13 cellular contexts compared by ENCODE assay signal in genomic region chr10:70575486-70575873, GRCh38. TPM values are rescaled to one million over a fixed set of nuclear protein-coding genes. Genes with fewer than 3 reads are reported as not detected.
DNase-seq lines count a peak whose midpoint lies in the region; ATAC-seq, FAIRE-seq and TF ChIP-seq lines count a peak whose summit lies in the region.
"Had no signal": no experiment of that assay in that cellular context is flagged by ENCODE, and none has a peak within 500 bp of the region (broad histone marks: within the 10 kb centered on the region; RNA-seq: fewer than 3 reads in every experiment).

No MANE protein-coding gene starts in this region.

- H3K79me2 ChIP-seq in KMS-11 (ENCODE audit: insufficient read depth, low read depth) (no peaks in the 10 kb centered on the region), K562 (ENCODE audit: control insufficient read depth, insufficient read depth, low read length) (no peaks in the 10 kb centered on the region), PC-3 (ENCODE audit: low read length) (no peaks in the 10 kb centered on the region)

- peaks cover 4% of the 10 kb centered on the region for H3K9me1 ChIP-seq in K562 (ENCODE audit: control insufficient read depth, insufficient read depth, low read length)

- TF ChIP-seq CTCF in KMS-11 (conservative IDR thresholded peaks at IDR 0.05; ENCODE audit: low read depth, low read length) = no peak
- no peak for TF ChIP-seq CTCF in K562 (IDR thresholded peaks at IDR 0.05 in 2 of 3, conservative IDR thresholded peaks at IDR 0.05 in 1 of 3; ENCODE audit: insufficient read depth in 2 of 3, low read depth in 1 of 3, low read length in 3 of 3)
- no peak for TF ChIP-seq CTCF in neutrophil (IDR thresholded peaks at IDR 0.05)
- no peak for TF ChIP-seq CTCF in lower leg skin (IDR thresholded peaks at IDR 0.05)
- TF ChIP-seq CTCF in PC-3 (conservative IDR thresholded peaks at IDR 0.05; ENCODE audit: low read depth, low read length) = no peak

- intact Hi-C loops in K562 (cut with micrococcal nuclease) = loop anchor here (5.0 kb wide), 1 partner anchor 42 kb away; no protein-coding TSS in a partner anchor
- intact Hi-C loops in lower leg skin (cut with DNase I; ENCODE audit: low total_unique reads) = no loop called here
- intact Hi-C loops in PC-3 (cut with micrococcal nuclease) = loop anchor here (5.0 kb wide), 1 partner anchor 82 kb away; no protein-coding TSS in a partner anchor

- no peak for FAIRE-seq in K562 (lab: Jason Lieb, UNC)
- FAIRE-seq: G401.6 had no signal

- ATAC-seq in K562 (peak; percentile 34), PC-3 (no peak)
- ATAC-seq in activated T-helper 17 cell treated with anti-CD3 and anti-CD28 coated beads, Interleukin-2, amount 50 U/mL, for 72 hours (replicated peaks) = no peak
- ATAC-seq: stimulated activated naive CD8-positive, alpha-beta T cell treated with anti-CD3 and anti-CD28 coated beads, Interleukin-15, Interleukin-2, amounts not matched to agents 100 U/mL and 50 U/mL, for 24 hours had no signal

- H3K9me3 ChIP-seq in K562 (replicated peaks; ENCODE audit: control insufficient read depth, insufficient read depth, low read depth, low read length) (no peaks in the 10 kb centered on the region), neutrophil (no peaks in the 10 kb centered on the region), PC-3 (ENCODE audit: low read length) (no peaks in the 10 kb centered on the region)

- H3K4me2 ChIP-seq in KMS-11 (peak overlapping the region; percentile 88), K562 (ENCODE audit: insufficient read depth, low read length) (peak overlapping the region; percentile 50), PC-3 (ENCODE audit: low read length) (no peak overlapping the region)

- BruUV-seq in K562 (replicated peaks; lab: Mats Ljungman, UMichigan) = no TSS peak
- BruUV-seq in PC-3 (replicated peaks; lab: Mats Ljungman, UMichigan) = no TSS peak

- H3K9me2 ChIP-seq in PC-3 (replicated peaks; ENCODE audit: low read length) = no peaks in the 10 kb centered on the region

- TF ChIP-seq POLR2A in K562 (conservative IDR thresholded peaks at IDR 0.05) (no peak), lower leg skin (IDR thresholded peaks at IDR 0.05) (no peak)

- H3K27me3 Mint-ChIP-seq in activated T-helper 17 cell treated with anti-CD3 and anti-CD28 coated beads, Interleukin-2, amount 50 U/mL, for 72 hours = no peaks in the 10 kb centered on the region

- H3K36me3 Mint-ChIP-seq in activated T-helper 17 cell treated with anti-CD3 and anti-CD28 coated beads, Interleukin-2, amount 50 U/mL, for 72 hours (ENCODE audit: low read depth) = no peaks in the 10 kb centered on the region

- peaks cover 51% of the 10 kb centered on the region for H3K4me1 ChIP-seq in KMS-11 (ENCODE audit: low read depth, poor library complexity, severe bottlenecking)
- peaks cover 40 to 57% of the 10 kb centered on the region in 2 experiments for H3K4me1 ChIP-seq in K562 (replicated peaks in 1 of 2; ENCODE audit: control insufficient read depth in 2 of 2, insufficient read depth in 2 of 2, low read length in 2 of 2)
- peaks cover 21 to 24% of the 10 kb centered on the region in 2 experiments for H3K4me1 ChIP-seq in neutrophil (ENCODE audit: control insufficient read depth in 1 of 2, insufficient read depth in 1 of 2, low read depth in 1 of 2, low read length in 1 of 2)
- H3K4me1 ChIP-seq in PC-3 (ENCODE audit: insufficient read depth, low read length) = peaks cover 47% of the 10 kb centered on the region

- H4K20me1 ChIP-seq in KMS-11 (ENCODE audit: insufficient read depth) (no peaks in the 10 kb centered on the region), K562 (replicated peaks; ENCODE audit: control insufficient read depth, insufficient read depth, low read length) (no peaks in the 10 kb centered on the region), PC-3 (ENCODE audit: low read length) (no peaks in the 10 kb centered on the region)

- no peak for TF ChIP-seq EP300 in K562 (IDR thresholded peaks at IDR 0.05; ENCODE audit: low read length)

- no peaks in the 10 kb centered on the region for H3K9me3 Mint-ChIP-seq in activated T-helper 17 cell treated with anti-CD3 and anti-CD28 coated beads, Interleukin-2, amount 50 U/mL, for 72 hours

- H3K4me3 Mint-ChIP-seq in activated T-helper 17 cell treated with anti-CD3 and anti-CD28 coated beads, Interleukin-2, amount 50 U/mL, for 72 hours = no peak overlapping the region

- no peak overlapping the region for H3K27ac Mint-ChIP-seq in activated T-helper 17 cell treated with anti-CD3 and anti-CD28 coated beads, Interleukin-2, amount 50 U/mL, for 72 hours

- TF ChIP-seq RAD21 in K562 (CRISPR knock-in tag; conservative IDR thresholded peaks at IDR 0.05 in 1 of 2, IDR thresholded peaks at IDR 0.05 in 1 of 2) = no peak

- H3K4me3 ChIP-seq in KMS-11 (IDR thresholded peaks at IDR 0.05; ENCODE audit: insufficient read depth, low read depth, low read length) (no peak overlapping the region), K562 (no peak overlapping the region), neutrophil (ENCODE audit: low read depth in 1 of 2, low read length in 1 of 2) (no peak overlapping the region), lower leg skin (ENCODE audit: low read depth, poor library complexity, severe bottlenecking) (no peak overlapping the region), PC-3 (ENCODE audit: low read length) (no peak overlapping the region)

- H2AFZ ChIP-seq in KMS-11 (ENCODE audit: low read depth) (peak overlapping the region; percentile 3; the same call in 1 of the 2 replicates), K562 (ENCODE audit: low read depth, low read length) (peak overlapping the region; percentile 81), PC-3 (ENCODE audit: low read length) (no peak overlapping the region)

- DNase-seq in DMS153 (lab: John Stamatoyannopoulos, UW) = peak; percentile 45
- no peak for DNase-seq in K562 (ENCODE audit: extremely low read depth in 1 of 4, low spot score in 3 of 4)
- DNase-seq in lower leg skin (ENCODE audit: low spot score in 2 of 2) = no peak
- no peak for DNase-seq in PC-3
- DNase-seq in DMS114 treated with DMSO at 0.1 percent for 48 hours (lab: John Stamatoyannopoulos, UW; ENCODE audit: unreplicated experiment) = no peak
- DNase-seq: cortex of kidney, SW 1271 had no signal

- CTCF ChIA-PET in K562 (lab: Yijun Ruan, JAX; ENCODE audit: low intra/inter-chr PET ratio) = no interaction called here
- CTCF ChIA-PET in PC-3 (lab: Charles Lee) = interaction anchor here (0.7 to 1.0 kb wide), 3 partner anchors 17 to 183 kb away, joined by 3 to 7 read pairs (median 4); no protein-coding TSS in a partner anchor

- H3K36me3 ChIP-seq in KMS-11 (ENCODE audit: insufficient read depth) (no peaks in the 10 kb centered on the region), K562 (ENCODE audit: control insufficient read depth, insufficient read depth, low read length) (no peaks in the 10 kb centered on the region), neutrophil (no peaks in the 10 kb centered on the region), PC-3 (ENCODE audit: low read depth, low read length) (no peaks in the 10 kb centered on the region)

- H3K27me3 ChIP-seq in KMS-11 (ENCODE audit: insufficient read depth, low read depth) (peaks cover 9% of the 10 kb centered on the region; the same call in 1 of the 2 replicates), K562 (ENCODE audit: control insufficient read depth in 2 of 2, insufficient read depth in 2 of 2, low read length in 2 of 2) (no peaks in the 10 kb centered on the region), neutrophil (no peaks in the 10 kb centered on the region), PC-3 (ENCODE audit: low read length) (no peaks in the 10 kb centered on the region)

- H3K27ac ChIP-seq in KMS-11 (peak overlapping the region; percentile 27; the same call in 1 of the 2 replicates), K562 (ENCODE audit: extremely low read depth, low read depth, low read length) (peak overlapping the region; percentile 70; the same call in 1 of the 3 replicates), neutrophil (peak overlapping the region; percentile 80), PC-3 (ENCODE audit: low read length) (no peak overlapping the region)

- peaks cover 39% of the 10 kb centered on the region for H3K4me1 Mint-ChIP-seq in activated T-helper 17 cell treated with anti-CD3 and anti-CD28 coated beads, Interleukin-2, amount 50 U/mL, for 72 hours

- WGBS in K562 (ENCODE audit: insufficient coverage, low coverage, missing lambda C conversion rate) = 28% methylated on average over 4 of the region's 4 CpGs
- 8 to 21% methylated on average over 4 of the region's 4 CpGs for WGBS in lower leg skin, 2 donors

- in situ Hi-C loops in K562 (cut with MboI) = no loop called here

- H3K9ac ChIP-seq in KMS-11 (no peak overlapping the region), K562 (ENCODE audit: insufficient read depth in 1 of 2, low read depth in 2 of 2, low read length in 2 of 2) (peak overlapping the region in 1 of 2 experiments; percentile 47; a peak in 2 of 4 replicates), PC-3 (ENCODE audit: low read length) (no peak overlapping the region)

- POLR2A ChIA-PET in K562 (lab: Yijun Ruan, JAX) = interaction anchor here (0.7 to 2.0 kb wide), 4 partner anchors 10 to 98 kb away, joined by 3 to 19 read pairs (median 8); no protein-coding TSS in a partner anchor
- POLR2A ChIA-PET in PC-3 (lab: Charles Lee; ENCODE audit: unreplicated experiment) = interaction anchor here (0.6 kb wide), 1 partner anchor 120 kb away, joined by 3 read pairs; no protein-coding TSS in a partner anchor

- peaks cover 5% of the 10 kb centered on the region for H3F3A ChIP-seq in PC-3 (ENCODE audit: low read length, unreplicated experiment)

RNA-seq across cellular contexts. Expression of gene PRF1, which starts 27.1 kb away (rescaled TPM):
- total RNA-seq in K562 (2011; cell fraction: chromatin; rRNA removed; ENCODE audit: low replicate concordance) = 4.3 and 18.7 TPM in 2 replicates
- total RNA-seq in K562 (2011; cell fraction: nucleolus; rRNA removed) = 12.1 and 22.3 TPM in 2 replicates
- 11.3 and 24.4 TPM in 2 replicates for total RNA-seq in K562 (2011; cell fraction: nucleoplasm; rRNA removed)
- total RNA-seq in K562 (2014; rRNA removed) (4.9 and 5.3 TPM in 2 replicates), K562 (2014; rRNA removed; fragmentation: Illumina TruSeq; extraction: Trizol) (4.3 and 5.4 TPM in 2 replicates), K562 (2015; rRNA removed; fragmentation: Illumina TruSeq; extraction: Trizol) (6.4 and 7.9 TPM in 2 replicates), K562 (2021) (8.6 and 9.0 TPM in 2 replicates), lower leg skin (1 to 10 TPM in 2 of 4 donors, under 1 TPM in 2; 0.36 to 1.4 (median 1.1) TPM), PC-3 (2014; rRNA removed) (not detected in 2 replicates)
- polyA plus RNA-seq in K562 (2011; rRNA removed) (0.84 and 4.3 TPM in 2 replicates), K562 (2014; fragmentation: Illumina TruSeq; extraction: Trizol) (6.4 and 10.7 TPM in 2 replicates), K562 (2014; fragmentation: Nextera tagmentation; extraction: Ambion mirVana) (1 to 10 TPM; 6.3 to 7.4 TPM), K562 (2014; rRNA removed) (3.2 and 3.8 TPM in 2 replicates)
- 0.52 and 10.6 TPM in 2 replicates for polyA plus RNA-seq in K562 (2011; cell fraction: cytosol; rRNA removed)
- 1.3 and 11.4 TPM in 2 replicates for polyA plus RNA-seq in K562 (2011; cell fraction: nucleus; rRNA removed)
- 21.1 and 32.3 TPM in 2 replicates for polyA plus RNA-seq in K562 (2012)
- polyA minus RNA-seq in K562 (2011; rRNA and poly(A)+ RNA removed) = 0.45 and 13.7 TPM in 2 replicates
- 12.9 TPM in 1 of 2 replicates, not detected in the other for polyA minus RNA-seq in K562 (2011; cell fraction: cytosol; rRNA and poly(A)+ RNA removed)
- 0.44 and 3.0 TPM in 2 replicates for polyA minus RNA-seq in K562 (2011; cell fraction: nucleus; rRNA and poly(A)+ RNA removed)
- 10 to 100 TPM; 22.5 to 28.5 TPM for total RNA-seq in activated T-helper 17 cell treated with anti-CD3 and anti-CD28 coated beads, Interleukin-2, amount 50 U/mL, for 72 hours
- total RNA-seq: NCI-H460 had no signal
